Comparison of ENCODE assay signal across 23 cellular contexts in genomic region chr11:70584786-70585545, GRCh38.
"Had no signal": no experiment of that assay in that cellular context is flagged by ENCODE, and none has a peak within 500 bp of the region (broad histone marks: within the 10 kb centered on the region; RNA-seq: fewer than 3 reads in every experiment).

No MANE protein-coding gene starts in this region.

- H3K4me1 ChIP-seq: left lung, parathyroid adenoma, right lobe of liver, testis had no signal

- H3K27ac ChIP-seq: left lung, parathyroid adenoma, right lobe of liver, testis had no signal

- H3K79me2 ChIP-seq: parathyroid adenoma had no signal

- H3K9me3 ChIP-seq: left lung, right lobe of liver, testis had no signal

- H2AFZ ChIP-seq: parathyroid adenoma had no signal

- H3K9ac ChIP-seq: parathyroid adenoma had no signal

- H3K36me3 ChIP-seq: left lung, right lobe of liver had no signal

- ATAC-seq: left lung; naive thymus-derived CD8-positive, alpha-beta T cell; right lobe of liver; SK-N-SH treated with all-trans-retinoic acid at 6 μM for 48 hours; T-cell had no signal

- H3K27me3 ChIP-seq: left lung, right lobe of liver, testis had no signal

- H3K36me3 Mint-ChIP-seq: activated naive CD8-positive, alpha-beta T cell treated with anti-CD3 and anti-CD28 coated beads, Interleukin-2, amount 10 ng/mL, durations not matched to agents 7 days and 5 days; mesothelial cell of epicardium; naive thymus-derived CD8-positive, alpha-beta T cell; T-cell had no signal

- H3K4me3 ChIP-seq: left lung, right lobe of liver, testis had no signal

- H3K9me3 Mint-ChIP-seq: activated naive CD4-positive, alpha-beta T cell treated with anti-CD3 and anti-CD28 coated beads for 36 hours; T-cell; T-helper 2 cell treated with Interferon-gamma antibody and Interleukin-4, amounts not matched to agents 5 μg/mL and 100 μg/mL, for 36 hours had no signal

- DNase-seq: activated naive CD4-positive, alpha-beta T cell treated with anti-CD3 and anti-CD28 coated beads for 36 hours; activated naive CD8-positive, alpha-beta T cell treated with anti-CD3 and anti-CD28 coated beads, Interleukin-2, amount 10 ng/mL, durations not matched to agents 7 days and 5 days; activated T-cell treated with anti-CD3 and anti-CD28 coated beads, Interleukin-2, amount 50 U/mL, for 1 hour; amniotic stem cell; dermis blood vessel endothelial cell; effector CD8-positive, alpha-beta T cell; erythroblast; foreskin fibroblast; mammary epithelial cell; small intestine; stimulated activated CD4-positive, alpha-beta T cell treated with anti-CD3 and anti-CD28 coated beads, Interleukin-15, amount 100 ng/mL, for 24 hours; stimulated activated CD4-positive, alpha-beta T cell treated with anti-CD3 and anti-CD28 coated beads, Interleukin-2, amount 100 ng/mL, for 48 hours; stimulated activated naive CD4-positive, alpha-beta T cell; T-cell; testis; trophoblast cell had no signal

- H3K4me3 Mint-ChIP-seq: activated naive CD4-positive, alpha-beta T cell treated with anti-CD3 and anti-CD28 coated beads for 36 hours; activated naive CD8-positive, alpha-beta T cell treated with anti-CD3 and anti-CD28 coated beads, Interleukin-2, amount 10 ng/mL, durations not matched to agents 7 days and 5 days; mesothelial cell of epicardium; naive thymus-derived CD8-positive, alpha-beta T cell; T-cell; T-helper 2 cell treated with Interferon-gamma antibody and Interleukin-4, amounts not matched to agents 5 μg/mL and 100 μg/mL, for 36 hours had no signal

- H3K4me1 Mint-ChIP-seq: mesothelial cell of epicardium had no signal

- H3K27ac Mint-ChIP-seq: activated naive CD4-positive, alpha-beta T cell treated with anti-CD3 and anti-CD28 coated beads for 36 hours; activated naive CD8-positive, alpha-beta T cell treated with anti-CD3 and anti-CD28 coated beads, Interleukin-2, amount 10 ng/mL, durations not matched to agents 7 days and 5 days; mesothelial cell of epicardium; naive thymus-derived CD8-positive, alpha-beta T cell; T-cell; T-helper 2 cell treated with Interferon-gamma antibody and Interleukin-4, amounts not matched to agents 5 μg/mL and 100 μg/mL, for 36 hours had no signal
